ENCODE assay signal across 18 cellular contexts in genomic region chr1:97091263-97091662, GRCh38.
"Had no signal": no experiment of that assay in that cellular context is flagged by ENCODE, and none has a peak within 500 bp of the region (broad histone marks: within the 10 kb centered on the region; RNA-seq: fewer than 3 reads in every experiment).

No MANE protein-coding gene starts in this region.

- H3K27ac Mint-ChIP-seq: natural killer cell; stimulated activated naive B cell treated with anti-CD40 and anti-IgM and Interleukin-4, amounts not matched to agents 10 μg/mL and 1 μg/mL and 100 μg/mL, for 72 hours; stimulated activated naive CD8-positive, alpha-beta T cell treated with anti-CD3 and anti-CD28 coated beads, Interleukin-15, amount 100 ng/mL, for 72 hours had no signal

- H3K36me3 Mint-ChIP-seq: natural killer cell had no signal

- H3K9me3 Mint-ChIP-seq: natural killer cell; stimulated activated naive B cell treated with anti-CD40 and anti-IgM and Interleukin-4, amounts not matched to agents 10 μg/mL and 1 μg/mL and 100 μg/mL, for 72 hours; stimulated activated naive CD8-positive, alpha-beta T cell treated with anti-CD3 and anti-CD28 coated beads, Interleukin-15, amount 100 ng/mL, for 72 hours had no signal

- H3K27ac ChIP-seq: dorsolateral prefrontal cortex, heart left ventricle, spleen, thoracic aorta had no signal

- H3K4me3 ChIP-seq: dorsolateral prefrontal cortex, heart left ventricle, spleen, thoracic aorta had no signal

- H3K4me1 Mint-ChIP-seq: stimulated activated naive CD8-positive, alpha-beta T cell treated with anti-CD3 and anti-CD28 coated beads, Interleukin-15, amount 100 ng/mL, for 72 hours had no signal

- H3K4me1 ChIP-seq: spleen had no signal

- H3K4me3 Mint-ChIP-seq: natural killer cell; stimulated activated naive B cell treated with anti-CD40 and anti-IgM and Interleukin-4, amounts not matched to agents 10 μg/mL and 1 μg/mL and 100 μg/mL, for 72 hours; stimulated activated naive CD8-positive, alpha-beta T cell treated with anti-CD3 and anti-CD28 coated beads, Interleukin-15, amount 100 ng/mL, for 72 hours had no signal

- H3K9me3 ChIP-seq: heart left ventricle, spleen, thoracic aorta had no signal

- H3K27me3 ChIP-seq: dorsolateral prefrontal cortex, heart left ventricle, spleen had no signal

- H3K36me3 ChIP-seq: thoracic aorta had no signal

- H3K27me3 Mint-ChIP-seq: stimulated activated naive B cell treated with anti-CD40 and anti-IgM and Interleukin-4, amounts not matched to agents 10 μg/mL and 1 μg/mL and 100 μg/mL, for 72 hours; stimulated activated naive CD8-positive, alpha-beta T cell treated with anti-CD3 and anti-CD28 coated beads, Interleukin-15, amount 100 ng/mL, for 72 hours had no signal

- DNase-seq: cortex of kidney; dorsolateral prefrontal cortex; effector CD8-positive, alpha-beta T cell; heart left ventricle; hypothalamus; kidney glomerular epithelial cell; mammary epithelial cell; natural killer cell; spleen; stimulated activated CD4-positive, alpha-beta T cell treated with anti-CD3 and anti-CD28 coated beads, Interleukin-15, amount 100 ng/mL, for 24 hours; stimulated activated CD4-positive, alpha-beta T cell treated with anti-CD3 and anti-CD28 coated beads, Interleukin-1b, Interleukin-23, amount 100 ng/mL, for 48 hours; stimulated activated CD4-positive, alpha-beta T cell treated with anti-CD3 and anti-CD28 coated beads, Interleukin-4, amount 100 ng/mL, for 4 hours; stimulated activated naive B cell treated with anti-CD40 and anti-IgM and Interleukin-4, amounts not matched to agents 10 μg/mL and 1 μg/mL and 100 μg/mL, for 72 hours; stimulated activated naive CD8-positive, alpha-beta T cell treated with anti-CD3 and anti-CD28 coated beads, Interleukin-15, amount 100 ng/mL, for 72 hours; trophoblast cell had no signal

- ATAC-seq: heart left ventricle; left lobe of liver; natural killer cell; sciatic nerve; stimulated activated naive B cell treated with anti-CD40 and anti-IgM and Interleukin-4, amounts not matched to agents 10 μg/mL and 1 μg/mL and 100 μg/mL, for 72 hours; stimulated activated naive CD8-positive, alpha-beta T cell treated with anti-CD3 and anti-CD28 coated beads, Interleukin-15, amount 100 ng/mL, for 72 hours had no signal
